In genomic region chr5:102313907-102314306, GRCh38 we compare ENCODE assay signal across 1 cellular context.
TF ChIP-seq lines count a peak whose summit lies in the region.

No MANE protein-coding gene starts in this region.

TF ChIP-seq in SK-N-SH treated with all-trans-retinoic acid at 6 μM for 48 hours, 23 proteins besides CTCF, POLR2A, EP300 and RAD21 (continued from another document):
- TF ChIP-seq TSHZ2 (CRISPR knock-in tag; IDR thresholded peaks at IDR 0.05): peak; percentile 68; the same call in 1 of the 2 replicates
